Comparison of ENCODE assay signal across 1 cellular context in the genomic region with DNA sequence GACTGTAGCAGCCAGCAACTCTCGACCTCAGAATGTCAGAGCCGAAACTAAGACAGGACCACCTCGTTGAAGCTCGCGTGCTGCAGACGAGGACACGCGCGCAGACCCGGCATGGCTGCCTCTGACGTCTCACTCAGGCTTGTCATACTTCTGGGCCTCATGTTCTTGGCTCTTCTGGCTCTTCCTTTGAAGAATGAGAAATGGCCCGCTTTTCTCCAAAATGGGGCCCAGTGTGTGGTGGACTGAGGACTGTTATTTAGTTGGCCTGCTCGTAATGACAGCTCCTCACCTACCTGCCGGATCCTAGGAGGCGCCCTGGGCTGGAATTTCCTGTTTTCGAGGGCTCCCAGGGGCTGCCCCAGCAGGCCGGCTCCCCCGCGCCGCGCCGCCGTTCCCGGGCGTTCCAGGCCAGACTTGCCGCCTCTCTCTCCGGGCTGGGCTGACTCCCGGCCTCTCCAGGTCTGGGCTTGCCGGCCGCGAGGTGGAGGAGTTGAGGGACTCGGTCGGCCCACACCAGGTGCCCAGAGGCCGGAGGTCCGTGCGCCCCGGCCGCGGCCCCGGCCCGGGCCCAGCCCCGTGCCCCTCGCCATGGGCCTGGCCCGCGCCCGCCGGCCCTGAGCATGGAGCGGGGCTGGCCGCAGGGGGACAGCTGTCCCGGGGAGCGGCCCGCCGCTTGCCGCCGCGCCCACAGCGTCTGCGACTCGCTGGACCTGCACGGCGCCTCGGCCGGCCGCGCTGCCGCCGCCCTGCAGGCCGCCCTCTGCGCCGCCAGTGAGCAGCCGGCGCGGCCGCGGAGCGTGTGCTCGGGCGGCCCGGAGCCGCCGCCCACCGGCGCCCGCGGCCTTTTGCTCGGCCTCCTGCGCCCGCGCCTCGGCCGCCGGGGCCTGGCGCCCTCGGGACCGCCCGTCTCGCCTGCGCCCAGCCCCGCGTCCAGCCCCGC.
A peak's percentile ranks its signal among the peaks of the same experiment; 100 is the strongest.
TF ChIP-seq lines count a peak whose summit lies in the region.

No MANE protein-coding gene starts in this region.

TF ChIP-seq in K562, 482 proteins besides CTCF, POLR2A, EP300 and RAD21 (continued from another document and continues in another):
- TF ChIP-seq, protein P1, sequence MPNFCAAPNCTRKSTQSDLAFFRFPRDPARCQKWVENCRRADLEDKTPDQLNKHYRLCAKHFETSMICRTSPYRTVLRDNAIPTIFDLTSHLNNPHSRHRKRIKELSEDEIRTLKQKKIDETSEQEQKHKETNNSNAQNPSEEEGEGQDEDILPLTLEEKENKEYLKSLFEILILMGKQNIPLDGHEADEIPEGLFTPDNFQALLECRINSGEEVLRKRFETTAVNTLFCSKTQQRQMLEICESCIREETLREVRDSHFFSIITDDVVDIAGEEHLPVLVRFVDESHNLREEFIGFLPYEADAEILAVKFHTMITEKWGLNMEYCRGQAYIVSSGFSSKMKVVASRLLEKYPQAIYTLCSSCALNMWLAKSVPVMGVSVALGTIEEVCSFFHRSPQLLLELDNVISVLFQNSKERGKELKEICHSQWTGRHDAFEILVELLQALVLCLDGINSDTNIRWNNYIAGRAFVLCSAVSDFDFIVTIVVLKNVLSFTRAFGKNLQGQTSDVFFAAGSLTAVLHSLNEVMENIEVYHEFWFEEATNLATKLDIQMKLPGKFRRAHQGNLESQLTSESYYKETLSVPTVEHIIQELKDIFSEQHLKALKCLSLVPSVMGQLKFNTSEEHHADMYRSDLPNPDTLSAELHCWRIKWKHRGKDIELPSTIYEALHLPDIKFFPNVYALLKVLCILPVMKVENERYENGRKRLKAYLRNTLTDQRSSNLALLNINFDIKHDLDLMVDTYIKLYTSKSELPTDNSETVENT (CRISPR knock-in tag; IDR thresholded peaks at IDR 0.05): no peak
- TF ChIP-seq MAX (CRISPR knock-in tag; IDR thresholded peaks at IDR 0.05) (peak; percentile 76), ZNF592 (IDR thresholded peaks at IDR 0.05) (0 out of 2 replicates have a peak, but pooled peaks have one; percentile 35), ZBTB17 (CRISPR knock-in tag; IDR thresholded peaks at IDR 0.05) (0 out of 2 replicates have a peak, but pooled peaks have one; percentile 23), FOXP4 (CRISPR knock-in tag; IDR thresholded peaks at IDR 0.05; ENCODE audit: borderline replicate concordance) (0 out of 2 replicates have a peak, but pooled peaks have one; percentile 48), TEAD1 (CRISPR knock-in tag; IDR thresholded peaks at IDR 0.05) (no peak), ELF1 (tag; IDR thresholded peaks at IDR 0.05) (no peak), FOSL1 (tag; conservative IDR thresholded peaks at IDR 0.05) (peak; percentile 52), ZNF655 (CRISPR knock-in tag; IDR thresholded peaks at IDR 0.05) (no peak), ZBTB43 (CRISPR knock-in tag; IDR thresholded peaks at IDR 0.05) (0 out of 2 replicates have a peak, but pooled peaks have one; percentile 53), MYNN (IDR thresholded peaks at IDR 0.05) (no peak), MYNN (CRISPR knock-in tag; IDR thresholded peaks at IDR 0.05) (no peak), NFRKB (IDR thresholded peaks at IDR 0.05; ENCODE audit: low read depth) (no peak), NCOA2 (IDR thresholded peaks at IDR 0.05; ENCODE audit: partially characterized antibody in 2 of 2) (no peak), CEBPG (CRISPR knock-in tag; IDR thresholded peaks at IDR 0.05) (no peak), CEBPG (tag; conservative IDR thresholded peaks at IDR 0.05 in 1 of 2, IDR thresholded peaks at IDR 0.05 in 1 of 2) (no peak), SP2 (IDR thresholded peaks at IDR 0.05; ENCODE audit: extremely low read depth, low read depth, low read length, poor library complexity, severe bottlenecking) (no peak), CREM (IDR thresholded peaks at IDR 0.05; ENCODE audit: low read depth) (peak; percentile 1; the same call in 1 of the 2 replicates), RBFOX2 (IDR thresholded peaks at IDR 0.05; ENCODE audit: low read depth, low read length) (no peak), REST (CRISPR knock-in tag; IDR thresholded peaks at IDR 0.05; ENCODE audit: low read depth) (0 out of 2 replicates have a peak, but pooled peaks have one; percentile 3), CBX8 (IDR thresholded peaks at IDR 0.05; ENCODE audit: borderline replicate concordance, extremely low read depth, low read depth, low read length, poor library complexity, severe bottlenecking) (no peak), SMARCB1 (IDR thresholded peaks at IDR 0.05; ENCODE audit: insufficient read length, low read depth) (no peak), RFX1 (IDR thresholded peaks at IDR 0.05) (no peak), FOXA1 (IDR thresholded peaks at IDR 0.05; ENCODE audit: borderline replicate concordance) (no peak), SAFB2 (IDR thresholded peaks at IDR 0.05; ENCODE audit: borderline replicate concordance, low read depth, low read length, severe bottlenecking) (no peak), ZNF384 (IDR thresholded peaks at IDR 0.05; ENCODE audit: low read depth, low read length) (no peak), RFX7 (CRISPR knock-in tag; IDR thresholded peaks at IDR 0.05) (no peak), EP400 (IDR thresholded peaks at IDR 0.05) (no peak), STAG1 (CRISPR knock-in tag; IDR thresholded peaks at IDR 0.05; ENCODE audit: borderline replicate concordance) (0 out of 2 replicates have a peak, but pooled peaks have one; percentile 9), ZNF584 (CRISPR knock-in tag; IDR thresholded peaks at IDR 0.05; ENCODE audit: low read depth) (no peak), LEF1 (IDR thresholded peaks at IDR 0.05) (no peak)
- TF ChIP-seq, protein P2, sequence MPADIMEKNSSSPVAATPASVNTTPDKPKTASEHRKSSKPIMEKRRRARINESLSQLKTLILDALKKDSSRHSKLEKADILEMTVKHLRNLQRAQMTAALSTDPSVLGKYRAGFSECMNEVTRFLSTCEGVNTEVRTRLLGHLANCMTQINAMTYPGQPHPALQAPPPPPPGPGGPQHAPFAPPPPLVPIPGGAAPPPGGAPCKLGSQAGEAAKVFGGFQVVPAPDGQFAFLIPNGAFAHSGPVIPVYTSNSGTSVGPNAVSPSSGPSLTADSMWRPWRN (IDR thresholded peaks at IDR 0.05; ENCODE audit: low read depth): no peak
- TF ChIP-seq, protein P3, sequence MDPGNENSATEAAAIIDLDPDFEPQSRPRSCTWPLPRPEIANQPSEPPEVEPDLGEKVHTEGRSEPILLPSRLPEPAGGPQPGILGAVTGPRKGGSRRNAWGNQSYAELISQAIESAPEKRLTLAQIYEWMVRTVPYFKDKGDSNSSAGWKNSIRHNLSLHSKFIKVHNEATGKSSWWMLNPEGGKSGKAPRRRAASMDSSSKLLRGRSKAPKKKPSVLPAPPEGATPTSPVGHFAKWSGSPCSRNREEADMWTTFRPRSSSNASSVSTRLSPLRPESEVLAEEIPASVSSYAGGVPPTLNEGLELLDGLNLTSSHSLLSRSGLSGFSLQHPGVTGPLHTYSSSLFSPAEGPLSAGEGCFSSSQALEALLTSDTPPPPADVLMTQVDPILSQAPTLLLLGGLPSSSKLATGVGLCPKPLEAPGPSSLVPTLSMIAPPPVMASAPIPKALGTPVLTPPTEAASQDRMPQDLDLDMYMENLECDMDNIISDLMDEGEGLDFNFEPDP (CRISPR knock-in tag; IDR thresholded peaks at IDR 0.05): no peak
- TF ChIP-seq, protein P4, sequence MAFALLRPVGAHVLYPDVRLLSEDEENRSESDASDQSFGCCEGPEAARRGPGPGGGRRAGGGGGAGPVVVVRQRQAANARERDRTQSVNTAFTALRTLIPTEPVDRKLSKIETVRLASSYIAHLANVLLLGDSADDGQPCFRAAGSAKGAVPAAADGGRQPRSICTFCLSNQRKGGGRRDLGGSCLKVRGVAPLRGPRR (CRISPR knock-in tag; IDR thresholded peaks at IDR 0.05): no peak
